Comparison of ENCODE assay signal across 21 cellular contexts in genomic region chr7:137209151-137209822, GRCh38.
DNase-seq lines count a peak whose midpoint lies in the region; ATAC-seq and TF ChIP-seq lines count a peak whose summit lies in the region.
"Had no signal": no experiment of that assay in that cellular context is flagged by ENCODE, and none has a peak within 500 bp of the region (broad histone marks: within the 10 kb centered on the region; RNA-seq: fewer than 3 reads in every experiment).

No MANE protein-coding gene starts in this region.

- H3K9me2 ChIP-seq in Karpas-422 (replicated peaks; ENCODE audit: insufficient read depth, low read length): no peaks in the 10 kb centered on the region

- H3K9me3 ChIP-seq in Karpas-422 (ENCODE audit: low read length): no peaks in the 10 kb centered on the region

- no peaks in the 10 kb centered on the region for H4K20me1 ChIP-seq in Karpas-422 (ENCODE audit: insufficient read depth, low read depth, low read length)

- no peak for TF ChIP-seq CTCF in epithelial cell of esophagus (IDR thresholded peaks at IDR 0.05; ENCODE audit: insufficient read depth, low read depth, low read length, missing control alignments)
- TF ChIP-seq CTCF in omental fat pad (IDR thresholded peaks at IDR 0.05): no peak

- H3K4me2 ChIP-seq in Karpas-422 (ENCODE audit: low read depth, low read length, poor library complexity, severe bottlenecking): peak overlapping the region; percentile 44

- no peaks in the 10 kb centered on the region for H3K36me3 ChIP-seq in Karpas-422 (ENCODE audit: insufficient read depth, low read length)
- H3K36me3 ChIP-seq: heart left ventricle had no signal

- ATAC-seq in GM19467 (IDR thresholded peaks at IDR 0.05; ENCODE audit: unreplicated experiment): no peak
- ATAC-seq in omental fat pad (ENCODE audit: low FRiP score): no peak
- ATAC-seq: activated T-cell treated with anti-CD3 and anti-CD28 coated beads, Interleukin-2, amount 50 U/mL, for 4 hours; HCT116; heart left ventricle; mucosa of descending colon had no signal

- H3K9ac ChIP-seq in Karpas-422 (ENCODE audit: low read length): no peak overlapping the region

- H3K4me3 ChIP-seq in Karpas-422 (ENCODE audit: low read length) (no peak overlapping the region), epithelial cell of esophagus (ENCODE audit: low read length) (no peak overlapping the region), skeletal muscle cell (ENCODE audit: low read depth, low read length) (no peak overlapping the region)
- H3K4me3 ChIP-seq: heart left ventricle, mucosa of descending colon had no signal

- H3K27me3 ChIP-seq in Karpas-422 (ENCODE audit: low read length): no peaks in the 10 kb centered on the region
- H3K27me3 ChIP-seq: heart left ventricle had no signal

- no peaks in the 10 kb centered on the region for H3K79me2 ChIP-seq in Karpas-422 (ENCODE audit: low read length)

- H3K27ac ChIP-seq in Karpas-422 (ENCODE audit: low read length): no peak overlapping the region
- H3K27ac ChIP-seq: heart left ventricle had no signal

- no peak overlapping the region for H2AFZ ChIP-seq in Karpas-422 (ENCODE audit: low read length)

- DNase-seq in Karpas-422 (peak; percentile 82), NCI-H2171 treated with DMSO at 0.1 percent for 48 hours (lab: John Stamatoyannopoulos, UW) (peak; percentile 68), epithelial cell of esophagus (ENCODE audit: low read depth) (peak; percentile 17), skeletal muscle cell (ENCODE audit: low read depth) (peak; percentile 49), cerebellar nuclear complex (lab: John Stamatoyannopoulos, UW) (no peak), omental fat pad (ENCODE audit: low spot score) (no peak)
- DNase-seq: activated CD4-positive, alpha-beta T cell treated with anti-CD3 and anti-CD28 coated beads for 1 hour; activated CD8-positive, alpha-beta memory T cell treated with anti-CD3 and anti-CD28 coated beads for 24 hours; activated naive CD4-positive, alpha-beta T cell treated with anti-CD3 and anti-CD28 coated beads for 36 hours; activated T-cell treated with anti-CD3 and anti-CD28 coated beads, Interleukin-2, amount 50 U/mL, for 4 hours; AML-193; aorta; DND-41; heart left ventricle; mucosa of descending colon; NCI-H1930; NCI-H69; stimulated activated CD4-positive, alpha-beta T cell treated with anti-CD3 and anti-CD28 coated beads, Interleukin-4, amount 100 ng/mL, for 1 hour; trophoblast cell had no signal

- H3K4me1 ChIP-seq in Karpas-422 (ENCODE audit: low read length): peaks cover 13% of the 10 kb centered on the region
- H3K4me1 ChIP-seq: heart left ventricle had no signal

Comparison
In these comparisons a context has a peak if more than half of its experiments do, and no peak if none do; other contexts are left out.
1. DNase-seq: peak in Karpas-422 (single experiment), NCI-H2171 treated with DMSO at 0.1 percent for 48 hours (single experiment), epithelial cell of esophagus (single experiment) and skeletal muscle cell (single experiment); none in cerebellar nuclear complex (0 of 2) and omental fat pad (single experiment).